In genomic region chr16:78437352-78437968, GRCh38 we compare ENCODE assay signal across 8 cellular contexts.
DNase-seq lines count a peak whose midpoint lies in the region; ATAC-seq, FAIRE-seq and TF ChIP-seq lines count a peak whose summit lies in the region.

No MANE protein-coding gene starts in this region.

- H3K36me3 ChIP-seq in right atrium auricular region = peaks cover 3% of the 10 kb centered on the region

- H3K27ac ChIP-seq in right atrium auricular region = no peak overlapping the region

- H3K4me3 ChIP-seq in AG09309 (ENCODE audit: control insufficient read depth, low read depth, low read length) (no peak overlapping the region), right atrium auricular region (no peak overlapping the region)

- FAIRE-seq in GM12892 (lab: Jason Lieb, UNC) = no peak

- H3K4me1 ChIP-seq in right atrium auricular region = no peaks in the 10 kb centered on the region

- TF ChIP-seq POLR2A in GM12892 (IDR thresholded peaks at IDR 0.05; ENCODE audit: low read depth, low read length) = no peak

- H3K9me3 ChIP-seq in right atrium auricular region = no peaks in the 10 kb centered on the region

- TF ChIP-seq CTCF in AG09309 (IDR thresholded peaks at IDR 0.05; ENCODE audit: control insufficient read depth, insufficient read depth, low read depth, low read length, missing control alignments) = peak; percentile 49
- peak; percentile 88 to 91 for TF ChIP-seq CTCF in right atrium auricular region (IDR thresholded peaks at IDR 0.05)

- ATAC-seq in GM18909 (IDR thresholded peaks at IDR 0.05; ENCODE audit: poor library complexity, unreplicated experiment) = no peak

- H3K27me3 ChIP-seq in right atrium auricular region = no peaks in the 10 kb centered on the region

- DNase-seq in AG09309 (ENCODE audit: low read depth) = no peak
- peak; percentile 23 for DNase-seq in GM12892 (ENCODE audit: insufficient read length)
- peak; percentile 65 for DNase-seq in NCI-H82 (lab: John Stamatoyannopoulos, UW)
- peak; percentile 6 for DNase-seq in activated T-helper 1 cell treated with Interleukin-2 at 50 U/mL for 16 hours (ENCODE audit: low read depth)
- no peak for DNase-seq in right atrium auricular region (ENCODE audit: low spot score)
- peak; percentile 28 to 37 for DNase-seq in stimulated activated CD4-positive, alpha-beta T cell treated with anti-CD3 and anti-CD28 coated beads, Interleukin-2, amount 100 ng/mL, for 48 hours
- DNase-seq in mesenteric fat pad (ENCODE audit: low spot score) = no peak

Comparison
In these comparisons a context has a peak if more than half of its experiments do, and no peak if none do; other contexts are left out.
1. DNase-seq: peak in GM12892 (single experiment), NCI-H82 (single experiment), activated T-helper 1 cell treated with Interleukin-2 at 50 U/mL for 16 hours (single experiment) and stimulated activated CD4-positive, alpha-beta T cell treated with anti-CD3 and anti-CD28 coated beads, Interleukin-2, amount 100 ng/mL, for 48 hours (2 of 2); none in AG09309 (single experiment), right atrium auricular region (single experiment) and mesenteric fat pad (single experiment).